8 cellular contexts compared by ENCODE assay signal in the genomic region with DNA sequence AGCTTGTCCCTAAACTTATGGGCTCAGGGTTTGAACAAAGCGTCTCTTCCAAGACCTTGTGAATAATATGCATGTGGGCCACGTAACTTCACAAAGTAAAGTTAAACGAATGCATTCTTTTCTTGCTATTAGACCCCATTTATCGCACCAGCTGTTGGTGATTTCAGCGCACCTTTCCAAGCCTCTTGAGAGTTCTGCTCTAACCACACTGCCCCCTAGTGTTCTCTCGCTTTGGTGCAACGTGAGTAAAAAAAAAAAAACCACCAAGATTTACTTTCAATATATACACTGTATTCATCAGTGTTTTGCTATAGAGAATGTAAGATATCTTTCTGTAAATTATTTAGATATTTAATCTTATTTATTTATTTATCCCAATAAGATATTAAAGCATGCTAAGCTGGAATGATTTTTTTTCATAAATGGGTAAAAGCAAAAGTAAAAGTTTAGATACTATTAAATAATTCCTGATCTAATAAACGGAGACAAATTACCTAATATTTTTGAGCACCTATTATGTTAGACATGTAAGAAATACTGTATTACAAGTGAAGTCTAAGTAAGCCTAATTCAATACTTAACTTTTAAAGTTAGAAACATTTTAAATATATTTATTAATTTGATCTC.
DNase-seq lines count a peak whose midpoint lies in the region; ATAC-seq and FAIRE-seq lines count a peak whose summit lies in the region.

No MANE protein-coding gene starts in this region.

- peak; percentile 81 for ATAC-seq in GM18907 (IDR thresholded peaks at IDR 0.05; ENCODE audit: unreplicated experiment)

- peak; percentile 41 to 47 for DNase-seq in AML-193 (lab: John Stamatoyannopoulos, UW)
- peak; percentile 87 for DNase-seq in KBM-7
- peak; percentile 9 for DNase-seq in RCC 7860 (ENCODE audit: low spot score)
- peak; percentile 27 for DNase-seq in activated gamma-delta T cell treated with anti-CD3 and anti-CD28 coated beads, Interleukin-2, amount 50 U/mL, for 16 hours (ENCODE audit: low read depth)
- DNase-seq in glomerular visceral epithelial cell (ENCODE audit: extremely low spot score) = peak; percentile 74
- DNase-seq in putamen (ENCODE audit: low spot score) = peak; percentile 29
- no peak for DNase-seq in NCI-H2227 (lab: John Stamatoyannopoulos, UW; ENCODE audit: unreplicated experiment)

- FAIRE-seq in RCC 7860 (lab: Jason Lieb, UNC) = peak; percentile 82

- in situ Hi-C loops in KBM-7 (cut with MboI; ENCODE audit: low pct_unique_long_range_greater_than_20kb, low sequenced_read_pairs) = loop anchor here (25.0 kb wide), 1 partner anchor 708 kb away; no protein-coding TSS in a partner anchor
